ENCODE assay signal across 1 cellular context in genomic region chr21:46121286-46122221, GRCh38.
TF ChIP-seq lines count a peak whose summit lies in the region.

No MANE protein-coding gene starts in this region.

TF ChIP-seq in SK-N-SH, 30 proteins besides CTCF, POLR2A, EP300 and RAD21 (continued from another document):
- no peak for TF ChIP-seq REST (IDR thresholded peaks at IDR 0.05; ENCODE audit: low read depth, low read length)
- no peak for TF ChIP-seq ZBTB33 (IDR thresholded peaks at IDR 0.05; ENCODE audit: borderline replicate concordance, low read depth)
- TF ChIP-seq RXRA (IDR thresholded peaks at IDR 0.05; ENCODE audit: borderline replicate concordance, low read depth): no peak
- no peak for TF ChIP-seq IRF3 (IDR thresholded peaks at IDR 0.05; ENCODE audit: low read depth, low read length)
- TF ChIP-seq EZH2phosphoT487 (IDR thresholded peaks at IDR 0.05; ENCODE audit: borderline replicate concordance, low read depth): no peak
- TF ChIP-seq JUND (IDR thresholded peaks at IDR 0.05): no peak
- TF ChIP-seq GATA2 (CRISPR knock-in tag; IDR thresholded peaks at IDR 0.05): no peak
- no peak for TF ChIP-seq SIN3A (IDR thresholded peaks at IDR 0.05; ENCODE audit: borderline replicate concordance, low read depth, low read length)
- no peak for TF ChIP-seq NRF1 (IDR thresholded peaks at IDR 0.05; ENCODE audit: low read depth, low read length)
- TF ChIP-seq YY1 (IDR thresholded peaks at IDR 0.05; ENCODE audit: low read depth): no peak
- no peak for TF ChIP-seq TEAD4 (IDR thresholded peaks at IDR 0.05; ENCODE audit: borderline replicate concordance, insufficient read depth)
- TF ChIP-seq NFIC (IDR thresholded peaks at IDR 0.05; ENCODE audit: borderline replicate concordance): no peak
- no peak for TF ChIP-seq PBX3 (IDR thresholded peaks at IDR 0.05)
- TF ChIP-seq TCF12 (IDR thresholded peaks at IDR 0.05): no peak
- no peak for TF ChIP-seq RCOR1 (IDR thresholded peaks at IDR 0.05; ENCODE audit: low read length)
- TF ChIP-seq FOXM1 (IDR thresholded peaks at IDR 0.05; ENCODE audit: low read depth): no peak
- TF ChIP-seq FOXJ3 (CRISPR knock-in tag; IDR thresholded peaks at IDR 0.05): no peak
